In genomic region chr14:103078420-103078749, GRCh38 we compare ENCODE assay signal across 8 cellular contexts. TPM values are rescaled to one million over a fixed set of nuclear protein-coding genes. Genes with fewer than 3 reads are reported as not detected.
DNase-seq lines count a peak whose midpoint lies in the region; ATAC-seq, FAIRE-seq and TF ChIP-seq lines count a peak whose summit lies in the region.

No MANE protein-coding gene starts in this region.

- no peak overlapping the region for H3K27ac ChIP-seq in H1 (ENCODE audit: low read depth, low read length)

- peak; percentile 93 to 94 for TF ChIP-seq RAD21 in H1 (IDR thresholded peaks at IDR 0.05 in 1 of 2, conservative IDR thresholded peaks at IDR 0.05 in 1 of 2; ENCODE audit: low read depth in 2 of 2, low read length in 2 of 2)

- H3K36me3 Mint-ChIP-seq in activated CD8-positive, alpha-beta T cell treated with anti-CD3 and anti-CD28 coated beads, Interleukin-2, amount 10 ng/mL, durations not matched to agents 7 days and 5 days (ENCODE audit: low read depth): no peaks in the 10 kb centered on the region

- peaks cover 5% of the 10 kb centered on the region for H3K27me3 Mint-ChIP-seq in activated CD8-positive, alpha-beta T cell treated with anti-CD3 and anti-CD28 coated beads, Interleukin-2, amount 10 ng/mL, durations not matched to agents 7 days and 5 days (ENCODE audit: low read depth)

- no peaks in the 10 kb centered on the region for H3K9me3 Mint-ChIP-seq in activated CD8-positive, alpha-beta T cell treated with anti-CD3 and anti-CD28 coated beads, Interleukin-2, amount 10 ng/mL, durations not matched to agents 7 days and 5 days (ENCODE audit: insufficient read depth)

- no peaks in the 10 kb centered on the region for H3K4me1 Mint-ChIP-seq in activated CD8-positive, alpha-beta T cell treated with anti-CD3 and anti-CD28 coated beads, Interleukin-2, amount 10 ng/mL, durations not matched to agents 7 days and 5 days (ENCODE audit: low read depth)

- POLR2A ChIA-PET in activated CD8-positive, alpha-beta T cell treated with anti-CD3 and anti-CD28 coated beads, Interleukin-2, amount 10 ng/mL, durations not matched to agents 7 days and 5 days (lab: Charles Lee): no interaction called here
- POLR2A ChIA-PET in H1 (lab: Charles Lee; ENCODE audit: partially characterized antibody): no interaction called here

- no peak overlapping the region for H3K56ac ChIP-seq in H1 (replicated peaks; ENCODE audit: insufficient read length, low read depth, low read length)

- H4K91ac ChIP-seq in H1 (replicated peaks; ENCODE audit: insufficient read length, low read length): no peak overlapping the region

- no peak overlapping the region for H2BK120ac ChIP-seq in H1 (replicated peaks; ENCODE audit: low read depth, low read length)

- no peaks in the 10 kb centered on the region for H3K9me3 ChIP-seq in H1 (ENCODE audit: insufficient read depth in 2 of 2, low read depth in 1 of 2, low read length in 1 of 2)

- H3K14ac ChIP-seq in H1 (ENCODE audit: insufficient read length): no peak overlapping the region

- H4K20me1 ChIP-seq in H1 (replicated peaks in 1 of 2; ENCODE audit: control insufficient read depth in 1 of 2, insufficient read depth in 2 of 2, low read length in 2 of 2): peaks cover 0 to 5% of the 10 kb centered on the region in 2 experiments

- no peak overlapping the region for H3K4ac ChIP-seq in H1 (replicated peaks; ENCODE audit: insufficient read length, low read depth, low read length)

- H2AK5ac ChIP-seq in H1 (ENCODE audit: low read depth, low read length): no peak overlapping the region

- H2BK5ac ChIP-seq in H1 (ENCODE audit: low read depth, low read length): no peak overlapping the region

- no peak overlapping the region for H3K4me3 ChIP-seq in H1 (ENCODE audit: extremely low read depth in 1 of 4, insufficient read depth in 2 of 4, low read depth in 3 of 4, low read length in 4 of 4)

- H2BK12ac ChIP-seq in H1 (ENCODE audit: low read depth, low read length): peak overlapping the region; percentile 28; the same call in 1 of the 2 replicates

- H3K18ac ChIP-seq in H1 (ENCODE audit: extremely low read depth, low read length): no peak overlapping the region

- no peaks in the 10 kb centered on the region for H3K36me3 ChIP-seq in H1 (ENCODE audit: control insufficient read depth in 2 of 4, insufficient read depth in 4 of 4, low read length in 3 of 4)

- no peak overlapping the region for H3K27ac Mint-ChIP-seq in activated CD8-positive, alpha-beta T cell treated with anti-CD3 and anti-CD28 coated beads, Interleukin-2, amount 10 ng/mL, durations not matched to agents 7 days and 5 days

- no peaks in the 10 kb centered on the region for H3K79me2 ChIP-seq in H1 (ENCODE audit: control insufficient read depth in 1 of 2, insufficient read depth in 2 of 2, low read length in 2 of 2)

- no peak overlapping the region for H2BK20ac ChIP-seq in H1 (ENCODE audit: low read length)

- H3K27me3 ChIP-seq in H1 (replicated peaks in 1 of 4; ENCODE audit: control insufficient read depth in 3 of 4, extremely low read depth in 1 of 4, insufficient read depth in 3 of 4, low read length in 3 of 4): peaks cover 0 to 11% (median 6%) of the 10 kb centered on the region in 4 experiments; a peak in 3 of 7 replicates

- H4K5ac ChIP-seq in H1 (ENCODE audit: insufficient read length, low read depth, low read length): no peak overlapping the region

- H3K23me2 ChIP-seq in H1 (ENCODE audit: low read depth, low read length): peaks cover 24% of the 10 kb centered on the region; the same call in 1 of the 2 replicates

- WGBS in H1 (ENCODE audit: extremely low coverage in 1 of 2, insufficient coverage in 1 of 2, insufficient read length in 1 of 2, insufficient replicate concordance in 2 of 2, low coverage in 1 of 2, low lambda C conversion rate in 2 of 2, missing lambda C conversion rate in 1 of 2), 2 experiments: 21% methylated on average over 8 of the region's 9 CpGs; no CpG with 5 or more reads in 1 of the 2 experiments

- no peak overlapping the region for H3K9ac ChIP-seq in H1 (replicated peaks in 1 of 4; ENCODE audit: extremely low read depth in 1 of 4, low read depth in 3 of 4, low read length in 3 of 4)

- ATAC-seq in activated CD8-positive, alpha-beta T cell treated with anti-CD3 and anti-CD28 coated beads, Interleukin-2, amount 10 ng/mL, durations not matched to agents 7 days and 5 days: peak; percentile 74
- no peak for ATAC-seq in GM19328 (IDR thresholded peaks at IDR 0.05; ENCODE audit: unreplicated experiment)

- H3K4me1 ChIP-seq in H1 (replicated peaks in 1 of 4; ENCODE audit: control insufficient read depth in 3 of 4, insufficient read depth in 4 of 4, low read length in 3 of 4): peaks cover 0 to 6% (median 0%) of the 10 kb centered on the region in 4 experiments; a peak in 2 of 7 replicates

- DNase-seq in HS-5 (ENCODE audit: low read depth) (peak; percentile 31), NK-92 (lab: John Stamatoyannopoulos, UW; ENCODE audit: unreplicated experiment) (peak; percentile 7), H1 (ENCODE audit: low read depth in 1 of 2, low spot score in 2 of 2) (peak in 1 of 2 experiments; percentile 60), middle frontal gyrus (ENCODE audit: extremely low spot score, low spot score) (peak; percentile 31)
- peak; percentile 82 for DNase-seq in activated CD8-positive, alpha-beta T cell treated with anti-CD3 and anti-CD28 coated beads, Interleukin-2, amount 10 ng/mL, durations not matched to agents 7 days and 5 days
- peak; percentile 41 to 61 for DNase-seq in stimulated activated CD8-positive, alpha-beta memory T cell treated with anti-CD3 and anti-CD28 coated beads, Interleukin-4, amount 100 ng/mL, for 1 hour (ENCODE audit: low read depth in 2 of 2, low spot score in 1 of 2)

- no peak overlapping the region for H3K4me3 Mint-ChIP-seq in activated CD8-positive, alpha-beta T cell treated with anti-CD3 and anti-CD28 coated beads, Interleukin-2, amount 10 ng/mL, durations not matched to agents 7 days and 5 days

- CTCF ChIA-PET in activated CD8-positive, alpha-beta T cell treated with anti-CD3 and anti-CD28 coated beads, Interleukin-2, amount 10 ng/mL, durations not matched to agents 7 days and 5 days (lab: Charles Lee): interaction anchor here (1.1 to 2.8 kb wide), 3 partner anchors 15 to 384 kb away, joined by 3 to 14 read pairs (median 6); no protein-coding TSS in a partner anchor
- CTCF ChIA-PET in H1 (lab: Charles Lee; ENCODE audit: partially characterized antibody): interaction anchor here (1.1 to 7.0 kb wide), 16 partner anchors 9 to 233 kb away, joined by 3 to 74 read pairs (median 5); partner anchors contain the start of gene EXOC3L4

- no peak overlapping the region for H3K4me2 ChIP-seq in H1 (ENCODE audit: insufficient read depth in 1 of 2, low read depth in 2 of 2, low read length in 2 of 2)

- peak; percentile 98 for FAIRE-seq in H1 (lab: Jason Lieb, UNC)

- H4K8ac ChIP-seq in H1 (ENCODE audit: extremely low read depth, insufficient read depth, low read length): no peak overlapping the region

- TF ChIP-seq POLR2A in H1 (IDR thresholded peaks at IDR 0.05; ENCODE audit: control extremely low read depth in 1 of 2, low read depth in 2 of 2, low read length in 2 of 2): no peak

- H3K23ac ChIP-seq in H1 (ENCODE audit: insufficient read length): no peak overlapping the region

- no peak for TF ChIP-seq EP300 in H1 (IDR thresholded peaks at IDR 0.05; ENCODE audit: borderline replicate concordance in 1 of 2, low read depth in 2 of 2, low read length in 2 of 2)

- H3K79me1 ChIP-seq in H1 (ENCODE audit: low read depth, low read length): no peaks in the 10 kb centered on the region

- TF ChIP-seq CTCF in GM12872 (IDR thresholded peaks at IDR 0.05; ENCODE audit: insufficient read depth, low read depth, low read length): peak; percentile 93
- TF ChIP-seq CTCF in H1 (IDR thresholded peaks at IDR 0.05; ENCODE audit: control extremely low read depth in 1 of 3, insufficient read depth in 1 of 3, low read depth in 1 of 3, low read length in 3 of 3): peak; percentile 89 to 90 (median 89)

- H2AFZ ChIP-seq in H1 (ENCODE audit: low read length): no peak overlapping the region

- no peak overlapping the region for H2BK15ac ChIP-seq in H1 (ENCODE audit: low read length)

RNA-seq across cellular contexts. Expression of gene LBHD2, which starts 5.6 kb away (rescaled TPM):
- total RNA-seq in activated CD8-positive, alpha-beta T cell treated with anti-CD3 and anti-CD28 coated beads, Interleukin-2, amount 10 ng/mL, durations not matched to agents 7 days and 5 days: not detected
- total RNA-seq in H1 (2021; fragmentation: NEBNext Ultra II Directional; extraction: Animal tissue kit (Norgen Biotek cat#: 25700)): not detected in 2 replicates
- 0.16 TPM in 1 of 2 replicates, not detected in the other for polyA plus RNA-seq in H1 (2011; rRNA removed)
- polyA plus RNA-seq in H1 (2011; cell fraction: cytosol; rRNA removed): not detected
- not detected for polyA plus RNA-seq in H1 (2011; cell fraction: nucleus; rRNA removed)
- not detected in 4 replicates for polyA plus RNA-seq in H1 (2012, experiment 1 of 2)
- not detected for polyA plus RNA-seq in H1 (2012, experiment 2 of 2)
- polyA plus RNA-seq in H1 (2013, experiment 1 of 2): not detected
- not detected for polyA plus RNA-seq in H1 (2013, experiment 2 of 2)
- not detected in 2 replicates for polyA minus RNA-seq in H1 (2011; rRNA and poly(A)+ RNA removed)
- polyA minus RNA-seq in H1 (2011; cell fraction: cytosol; rRNA and poly(A)+ RNA removed): not detected
- not detected for polyA minus RNA-seq in H1 (2011; cell fraction: nucleus; rRNA and poly(A)+ RNA removed)

RNA-seq across cellular contexts. Expression of gene EXOC3L4, which starts 16.1 kb away (rescaled TPM):
- not detected for total RNA-seq in activated CD8-positive, alpha-beta T cell treated with anti-CD3 and anti-CD28 coated beads, Interleukin-2, amount 10 ng/mL, durations not matched to agents 7 days and 5 days
- total RNA-seq in H1 (2021; fragmentation: NEBNext Ultra II Directional; extraction: Animal tissue kit (Norgen Biotek cat#: 25700)): 0.45 TPM in 1 of 2 replicates, not detected in the other
- polyA plus RNA-seq in H1 (2011; rRNA removed): 0.24 and 0.57 TPM in 2 replicates
- polyA plus RNA-seq in H1 (2011; cell fraction: cytosol; rRNA removed): 0.72 TPM
- 1.8 TPM for polyA plus RNA-seq in H1 (2011; cell fraction: nucleus; rRNA removed)
- polyA plus RNA-seq in H1 (2012, experiment 1 of 2): 0.53 to 0.60 TPM in 2 of 4 replicates, not detected in the others
- polyA plus RNA-seq in H1 (2012, experiment 2 of 2): 0.47 TPM
- 0.20 TPM for polyA plus RNA-seq in H1 (2013, experiment 1 of 2)
- polyA plus RNA-seq in H1 (2013, experiment 2 of 2): 0.13 TPM
- 0.13 TPM in 1 of 2 replicates, not detected in the other for polyA minus RNA-seq in H1 (2011; rRNA and poly(A)+ RNA removed)
- polyA minus RNA-seq in H1 (2011; cell fraction: cytosol; rRNA and poly(A)+ RNA removed): not detected
- 0.60 TPM for polyA minus RNA-seq in H1 (2011; cell fraction: nucleus; rRNA and poly(A)+ RNA removed)

RNA-seq across cellular contexts. Expression of gene CDC42BPB, which starts 21.0 kb away (rescaled TPM):
- total RNA-seq in activated CD8-positive, alpha-beta T cell treated with anti-CD3 and anti-CD28 coated beads, Interleukin-2, amount 10 ng/mL, durations not matched to agents 7 days and 5 days: under 1 TPM; 0.13 to 0.16 TPM
- 87.9 and 88.2 TPM in 2 replicates for total RNA-seq in H1 (2021; fragmentation: NEBNext Ultra II Directional; extraction: Animal tissue kit (Norgen Biotek cat#: 25700))
- polyA plus RNA-seq in H1 (2011; rRNA removed): 51.2 and 73.5 TPM in 2 replicates
- 53.3 TPM for polyA plus RNA-seq in H1 (2011; cell fraction: cytosol; rRNA removed)
- 165 TPM for polyA plus RNA-seq in H1 (2011; cell fraction: nucleus; rRNA removed)
- 57.2 to 83.7 TPM (median 72.2 TPM) in 4 replicates for polyA plus RNA-seq in H1 (2012, experiment 1 of 2)
- 20.5 TPM for polyA plus RNA-seq in H1 (2012, experiment 2 of 2)
- polyA plus RNA-seq in H1 (2013, experiment 1 of 2): 52.1 TPM
- polyA plus RNA-seq in H1 (2013, experiment 2 of 2): 50.3 TPM
- 134 and 152 TPM in 2 replicates for polyA minus RNA-seq in H1 (2011; rRNA and poly(A)+ RNA removed)
- 62.3 TPM for polyA minus RNA-seq in H1 (2011; cell fraction: cytosol; rRNA and poly(A)+ RNA removed)
- 82.9 TPM for polyA minus RNA-seq in H1 (2011; cell fraction: nucleus; rRNA and poly(A)+ RNA removed)

RNA-seq across cellular contexts. Expression of gene TNFAIP2, which starts 44.9 kb away (rescaled TPM):
- under 1 TPM; 0.23 to 0.71 TPM for total RNA-seq in activated CD8-positive, alpha-beta T cell treated with anti-CD3 and anti-CD28 coated beads, Interleukin-2, amount 10 ng/mL, durations not matched to agents 7 days and 5 days
- total RNA-seq in H1 (2021; fragmentation: NEBNext Ultra II Directional; extraction: Animal tissue kit (Norgen Biotek cat#: 25700)): 28.3 and 33.3 TPM in 2 replicates
- 34.5 and 37.6 TPM in 2 replicates for polyA plus RNA-seq in H1 (2011; rRNA removed)
- 24.9 TPM for polyA plus RNA-seq in H1 (2011; cell fraction: cytosol; rRNA removed)
- polyA plus RNA-seq in H1 (2011; cell fraction: nucleus; rRNA removed): 145 TPM
- 23.2 to 37.9 TPM (median 33.7 TPM) in 4 replicates for polyA plus RNA-seq in H1 (2012, experiment 1 of 2)
- polyA plus RNA-seq in H1 (2012, experiment 2 of 2): 38.1 TPM
- polyA plus RNA-seq in H1 (2013, experiment 1 of 2): 22.4 TPM
- 21.9 TPM for polyA plus RNA-seq in H1 (2013, experiment 2 of 2)
- polyA minus RNA-seq in H1 (2011; rRNA and poly(A)+ RNA removed): 14.2 and 16.0 TPM in 2 replicates
- 19.6 TPM for polyA minus RNA-seq in H1 (2011; cell fraction: cytosol; rRNA and poly(A)+ RNA removed)
- 16.3 TPM for polyA minus RNA-seq in H1 (2011; cell fraction: nucleus; rRNA and poly(A)+ RNA removed)

Comparison
In these comparisons a context has a peak if more than half of its experiments do, and no peak if none do; other contexts are left out.
1. RNA of gene CDC42BPB, which starts 21.0 kb away (total RNA-seq): 87.9 to 88.2 TPM in H1; 0.13 to 0.16 TPM in activated CD8-positive, alpha-beta T cell treated with anti-CD3 and anti-CD28 coated beads, Interleukin-2, amount 10 ng/mL, durations not matched to agents 7 days and 5 days; every median in the first group is over 10 times any median in the second.